In genomic region chrX:79524642-79525041, GRCh38 we compare ENCODE assay signal across 9 cellular contexts.
DNase-seq lines count a peak whose midpoint lies in the region; ATAC-seq, FAIRE-seq and TF ChIP-seq lines count a peak whose summit lies in the region.
"Had no signal": no experiment of that assay in that cellular context is flagged by ENCODE, and none has a peak within 500 bp of the region (broad histone marks: within the 10 kb centered on the region; RNA-seq: fewer than 3 reads in every experiment).

No MANE protein-coding gene starts in this region.

- H3K27me3 Mint-ChIP-seq in naive thymus-derived CD8-positive, alpha-beta T cell = no peaks in the 10 kb centered on the region

- intact Hi-C loops in kidney (cut with DNase I) = no loop called here

- H3K4me3 ChIP-seq in kidney (ENCODE audit: low read length in 2 of 2) = no peak overlapping the region

- TF ChIP-seq CTCF in GM12872 (IDR thresholded peaks at IDR 0.05; ENCODE audit: insufficient read depth, low read depth, low read length) (peak; percentile 58; the same call in 2 of the 3 replicates), kidney (IDR thresholded peaks at IDR 0.05; ENCODE audit: borderline replicate concordance, extremely low read depth, insufficient read depth) (peak; percentile 35)

- no peak for FAIRE-seq in kidney (lab: Jason Lieb, UNC)

- no peak overlapping the region for H3K4me3 Mint-ChIP-seq in naive thymus-derived CD8-positive, alpha-beta T cell

- peaks cover 0 to 18% (median 0%) of the 10 kb centered on the region in 3 donors for H3K36me3 Mint-ChIP-seq in naive thymus-derived CD8-positive, alpha-beta T cell

- no peaks in the 10 kb centered on the region for H3K9me3 ChIP-seq in kidney (ENCODE audit: control insufficient read depth in 1 of 2, low read length in 2 of 2)

- H3K4me1 ChIP-seq in kidney (ENCODE audit: control insufficient read depth in 1 of 2, insufficient read depth in 1 of 2, low read depth in 1 of 2, low read length in 2 of 2) = no peaks in the 10 kb centered on the region

- POLR2A ChIA-PET in naive thymus-derived CD8-positive, alpha-beta T cell (lab: Charles Lee) = no interaction called here

- no peak overlapping the region for H3K27ac Mint-ChIP-seq in naive thymus-derived CD8-positive, alpha-beta T cell

- peak; percentile 82 for ATAC-seq in GM21526 (IDR thresholded peaks at IDR 0.05; ENCODE audit: low FRiP score, unreplicated experiment)
- ATAC-seq in HG02678 (IDR thresholded peaks at IDR 0.05; ENCODE audit: unreplicated experiment) = no peak
- no peak for ATAC-seq in naive thymus-derived CD8-positive, alpha-beta T cell

- DNase-seq in OCI-M1 (lab: John Stamatoyannopoulos, UW) (peak; percentile 32), kidney (no peak), UCSD-AML1 (lab: John Stamatoyannopoulos, UW; ENCODE audit: unreplicated experiment) (no peak)
- no peak for DNase-seq in stimulated activated CD4-positive, alpha-beta T cell treated with anti-CD3 and anti-CD28 coated beads, Interleukin-4, amount 100 ng/mL, for 4 hours
- DNase-seq in naive thymus-derived CD8-positive, alpha-beta T cell = no peak
- DNase-seq: activated effector memory CD4-positive, alpha-beta T cell treated with anti-CD3 and anti-CD28 coated beads, Interleukin-2, amount 50 U/mL, for 16 hours had no signal

- no peaks in the 10 kb centered on the region for H3K36me3 ChIP-seq in kidney (ENCODE audit: control insufficient read depth in 1 of 2, insufficient read depth in 2 of 2, low read length in 2 of 2)

- no peaks in the 10 kb centered on the region for H3K4me1 Mint-ChIP-seq in naive thymus-derived CD8-positive, alpha-beta T cell

- H3K27ac ChIP-seq in kidney (ENCODE audit: low read depth in 2 of 2, low read length in 2 of 2) = no peak overlapping the region

- no peak overlapping the region for H3K9ac ChIP-seq in kidney (ENCODE audit: low read length in 2 of 2)

- peaks cover 0 to 51% (median 10%) of the 10 kb centered on the region in 9 donors for H3K9me3 Mint-ChIP-seq in naive thymus-derived CD8-positive, alpha-beta T cell
